12 cellular contexts compared by ENCODE assay signal in genomic region chr12:122943196-122943595, GRCh38. TPM values are rescaled to one million over a fixed set of nuclear protein-coding genes. Genes with fewer than 3 reads are reported as not detected.
DNase-seq lines count a peak whose midpoint lies in the region; ATAC-seq, FAIRE-seq and TF ChIP-seq lines count a peak whose summit lies in the region.
"Had no signal": no experiment of that assay in that cellular context is flagged by ENCODE, and none has a peak within 500 bp of the region (broad histone marks: within the 10 kb centered on the region; RNA-seq: fewer than 3 reads in every experiment).

No MANE protein-coding gene starts in this region.

- no peak overlapping the region for H2AFZ ChIP-seq in H1 (ENCODE audit: low read length)

- 0 out of 2 replicates have a peak overlapping the region, but pooled peaks have one; percentile 28 for H4K8ac ChIP-seq in H1 (ENCODE audit: extremely low read depth, insufficient read depth, low read length)

- peak overlapping the region; percentile 57 for H3K27ac Mint-ChIP-seq in activated naive CD8-positive, alpha-beta T cell treated with anti-CD3 and anti-CD28 coated beads, Interleukin-2, amount 10 ng/mL, durations not matched to agents 7 days and 5 days
- no peak overlapping the region for H3K27ac Mint-ChIP-seq in activated naive CD8-positive, alpha-beta T cell treated with anti-CD3 and anti-CD28 coated beads for 36 hours

- TF ChIP-seq POLR2A in H1 (IDR thresholded peaks at IDR 0.05; ENCODE audit: control extremely low read depth in 1 of 2, low read depth in 2 of 2, low read length in 2 of 2) = no peak

- H3K9me3 ChIP-seq in H1 (ENCODE audit: insufficient read depth in 2 of 2, low read depth in 1 of 2, low read length in 1 of 2) = no peaks in the 10 kb centered on the region
- H3K9me3 ChIP-seq in mesodermal cell (ENCODE audit: control insufficient read depth, low read length) = no peaks in the 10 kb centered on the region

- no peaks in the 10 kb centered on the region for H3K9me3 Mint-ChIP-seq in activated naive CD8-positive, alpha-beta T cell treated with anti-CD3 and anti-CD28 coated beads, Interleukin-2, amount 10 ng/mL, durations not matched to agents 7 days and 5 days
- no peaks in the 10 kb centered on the region for H3K9me3 Mint-ChIP-seq in activated naive CD8-positive, alpha-beta T cell treated with anti-CD3 and anti-CD28 coated beads for 36 hours

- H3K14ac ChIP-seq in H1 (ENCODE audit: insufficient read length) = no peak overlapping the region

- H3K4me2 ChIP-seq in H1 (ENCODE audit: insufficient read depth in 1 of 2, low read depth in 2 of 2, low read length in 2 of 2) = no peak overlapping the region

- no peak overlapping the region for H3K18ac ChIP-seq in H1 (ENCODE audit: extremely low read depth, low read length)

- H3K4me1 ChIP-seq in H1 (replicated peaks in 1 of 4; ENCODE audit: control insufficient read depth in 3 of 4, insufficient read depth in 4 of 4, low read length in 3 of 4) = no peaks in the 10 kb centered on the region
- peaks cover 30% of the 10 kb centered on the region for H3K4me1 ChIP-seq in mesodermal cell (ENCODE audit: control insufficient read depth, insufficient read depth, low read length, poor library complexity, severe bottlenecking)

- peaks cover 0 to 7% of the 10 kb centered on the region in 2 experiments for H4K20me1 ChIP-seq in H1 (replicated peaks in 1 of 2; ENCODE audit: control insufficient read depth in 1 of 2, insufficient read depth in 2 of 2, low read length in 2 of 2)

- H3K27me3 ChIP-seq in H1 (replicated peaks in 1 of 4; ENCODE audit: control insufficient read depth in 3 of 4, extremely low read depth in 1 of 4, insufficient read depth in 3 of 4, low read length in 3 of 4) = no peaks in the 10 kb centered on the region

- H3K36me3 Mint-ChIP-seq in activated naive CD8-positive, alpha-beta T cell treated with anti-CD3 and anti-CD28 coated beads, Interleukin-2, amount 10 ng/mL, durations not matched to agents 7 days and 5 days = no peaks in the 10 kb centered on the region
- no peaks in the 10 kb centered on the region for H3K36me3 Mint-ChIP-seq in activated naive CD8-positive, alpha-beta T cell treated with anti-CD3 and anti-CD28 coated beads for 36 hours

- H3K36me3 ChIP-seq in H1 (ENCODE audit: control insufficient read depth in 2 of 4, insufficient read depth in 4 of 4, low read length in 3 of 4) = no peaks in the 10 kb centered on the region
- H3K36me3 ChIP-seq in mesodermal cell (ENCODE audit: control insufficient read depth, insufficient read depth, low read length) = no peaks in the 10 kb centered on the region

- no peak overlapping the region for H3K9ac ChIP-seq in H1 (replicated peaks in 1 of 4; ENCODE audit: extremely low read depth in 1 of 4, low read depth in 3 of 4, low read length in 3 of 4)

- no peaks in the 10 kb centered on the region for H3K27me3 Mint-ChIP-seq in activated naive CD8-positive, alpha-beta T cell treated with anti-CD3 and anti-CD28 coated beads, Interleukin-2, amount 10 ng/mL, durations not matched to agents 7 days and 5 days
- H3K27me3 Mint-ChIP-seq in activated naive CD8-positive, alpha-beta T cell treated with anti-CD3 and anti-CD28 coated beads for 36 hours = no peaks in the 10 kb centered on the region

- no peak overlapping the region for H3K27ac ChIP-seq in H1 (ENCODE audit: low read depth, low read length)
- peak overlapping the region; percentile 23 for H3K27ac ChIP-seq in mesodermal cell (ENCODE audit: low read depth, low read length, severe bottlenecking)
- H3K27ac ChIP-seq: HL-60 had no signal

- no peaks in the 10 kb centered on the region for H3K79me1 ChIP-seq in H1 (ENCODE audit: low read depth, low read length)

- H2BK20ac ChIP-seq in H1 (ENCODE audit: low read length) = no peak overlapping the region

- H3K4ac ChIP-seq in H1 (replicated peaks; ENCODE audit: insufficient read length, low read depth, low read length) = no peak overlapping the region

- FAIRE-seq in H1 (lab: Jason Lieb, UNC) = no peak
- FAIRE-seq in urothelium cell line (lab: Jason Lieb, UNC) = peak; percentile 13

- POLR2A ChIA-PET in activated naive CD8-positive, alpha-beta T cell treated with anti-CD3 and anti-CD28 coated beads, Interleukin-2, amount 10 ng/mL, durations not matched to agents 7 days and 5 days (lab: Charles Lee) = interaction anchor here (1.0 kb wide), 1 partner anchor 41 kb away, joined by 3 read pairs; no protein-coding TSS in a partner anchor
- POLR2A ChIA-PET in H1 (lab: Charles Lee; ENCODE audit: partially characterized antibody) = no interaction called here

- TF ChIP-seq EP300 in H1 (IDR thresholded peaks at IDR 0.05; ENCODE audit: borderline replicate concordance in 1 of 2, low read depth in 2 of 2, low read length in 2 of 2) = no peak

- ATAC-seq in activated naive CD8-positive, alpha-beta T cell treated with anti-CD3 and anti-CD28 coated beads, Interleukin-2, amount 10 ng/mL, durations not matched to agents 7 days and 5 days (ENCODE audit: low read depth) = no peak
- ATAC-seq in GM21825 (IDR thresholded peaks at IDR 0.05; ENCODE audit: unreplicated experiment) (no peak), HG03175 (IDR thresholded peaks at IDR 0.05; ENCODE audit: unreplicated experiment) (no peak)

- H4K5ac ChIP-seq in H1 (ENCODE audit: insufficient read length, low read depth, low read length) = no peak overlapping the region

- H2BK120ac ChIP-seq in H1 (replicated peaks; ENCODE audit: low read depth, low read length) = no peak overlapping the region

- H2BK15ac ChIP-seq in H1 (ENCODE audit: low read length) = no peak overlapping the region

- no peak overlapping the region for H2BK12ac ChIP-seq in H1 (ENCODE audit: low read depth, low read length)

- H3K23me2 ChIP-seq in H1 (ENCODE audit: low read depth, low read length) = no peaks in the 10 kb centered on the region

- TF ChIP-seq CTCF in H1 (IDR thresholded peaks at IDR 0.05; ENCODE audit: control extremely low read depth in 1 of 3, insufficient read depth in 1 of 3, low read depth in 1 of 3, low read length in 3 of 3) = no peak

- no peak overlapping the region for H2AK5ac ChIP-seq in H1 (ENCODE audit: low read depth, low read length)

- no peak overlapping the region for H3K4me3 Mint-ChIP-seq in activated naive CD8-positive, alpha-beta T cell treated with anti-CD3 and anti-CD28 coated beads, Interleukin-2, amount 10 ng/mL, durations not matched to agents 7 days and 5 days
- no peak overlapping the region for H3K4me3 Mint-ChIP-seq in activated naive CD8-positive, alpha-beta T cell treated with anti-CD3 and anti-CD28 coated beads for 36 hours

- H3K79me2 ChIP-seq in H1 (ENCODE audit: control insufficient read depth in 1 of 2, insufficient read depth in 2 of 2, low read length in 2 of 2) = no peaks in the 10 kb centered on the region

- no peak for TF ChIP-seq RAD21 in H1 (IDR thresholded peaks at IDR 0.05 in 1 of 2, conservative IDR thresholded peaks at IDR 0.05 in 1 of 2; ENCODE audit: low read depth in 2 of 2, low read length in 2 of 2)

- H3K4me3 ChIP-seq in H1 (ENCODE audit: extremely low read depth in 1 of 4, insufficient read depth in 2 of 4, low read depth in 3 of 4, low read length in 4 of 4) (no peak overlapping the region), mesodermal cell (ENCODE audit: extremely low read depth, insufficient read depth, low read length, poor library complexity, severe bottlenecking) (no peak overlapping the region)

- H4K91ac ChIP-seq in H1 (replicated peaks; ENCODE audit: insufficient read length, low read length) = no peak overlapping the region

- CTCF ChIA-PET in H1 (lab: Charles Lee; ENCODE audit: partially characterized antibody) = interaction anchor here (0.6 to 21.5 kb wide), 4 partner anchors 12 to 101 kb away, joined by 3 to 473 read pairs (median 4); no protein-coding TSS in a partner anchor

- H3K23ac ChIP-seq in H1 (ENCODE audit: insufficient read length) = no peak overlapping the region

- WGBS in H1 (ENCODE audit: extremely low coverage in 1 of 2, insufficient coverage in 1 of 2, insufficient read length in 1 of 2, insufficient replicate concordance in 2 of 2, low coverage in 1 of 2, low lambda C conversion rate in 2 of 2, missing lambda C conversion rate in 1 of 2), 2 experiments = 83% methylated on average over 13 of the region's 13 CpGs; no CpG with 5 or more reads in 1 of the 2 experiments
- 89 to 91% methylated on average over 9 to 11 of the region's 13 CpGs for WGBS in mesodermal cell (ENCODE audit: insufficient coverage in 2 of 2), 2 experiments

- H2BK5ac ChIP-seq in H1 (ENCODE audit: low read depth, low read length) = no peak overlapping the region

- no peak for DNase-seq in activated naive CD8-positive, alpha-beta T cell treated with anti-CD3 and anti-CD28 coated beads, Interleukin-2, amount 10 ng/mL, durations not matched to agents 7 days and 5 days
- no peak for DNase-seq in activated naive CD8-positive, alpha-beta T cell treated with anti-CD3 and anti-CD28 coated beads for 36 hours
- DNase-seq in H1 (ENCODE audit: low read depth in 1 of 2, low spot score in 2 of 2) = no peak
- DNase-seq in urothelium cell line (ENCODE audit: low spot score) = peak; percentile 24
- DNase-seq in NCI-H2107 treated with DMSO at 0.1 percent for 48 hours (lab: John Stamatoyannopoulos, UW; ENCODE audit: unreplicated experiment) = no peak
- DNase-seq: foreskin melanocyte, left colon, NCI-H748 treated with DMSO at 0.1 percent for 48 hours had no signal

- H3K4me1 Mint-ChIP-seq in activated naive CD8-positive, alpha-beta T cell treated with anti-CD3 and anti-CD28 coated beads, Interleukin-2, amount 10 ng/mL, durations not matched to agents 7 days and 5 days = peaks cover 22% of the 10 kb centered on the region
- H3K4me1 Mint-ChIP-seq in activated naive CD8-positive, alpha-beta T cell treated with anti-CD3 and anti-CD28 coated beads for 36 hours = peaks cover 27% of the 10 kb centered on the region

- no peak overlapping the region for H3K56ac ChIP-seq in H1 (replicated peaks; ENCODE audit: insufficient read length, low read depth, low read length)

RNA-seq across cellular contexts. Expression of gene ABCB9, which starts 23.1 kb away (rescaled TPM):
- 1 to 10 TPM; 7.0 to 9.2 TPM for total RNA-seq in activated naive CD8-positive, alpha-beta T cell treated with anti-CD3 and anti-CD28 coated beads, Interleukin-2, amount 10 ng/mL, durations not matched to agents 7 days and 5 days
- 1 to 10 TPM; 3.6 TPM for total RNA-seq in activated naive CD8-positive, alpha-beta T cell treated with anti-CD3 and anti-CD28 coated beads for 36 hours
- total RNA-seq in H1 (2021; fragmentation: NEBNext Ultra II Directional; extraction: Animal tissue kit (Norgen Biotek cat#: 25700)) = 6.3 and 8.0 TPM in 2 replicates
- 3.8 and 5.0 TPM in 2 replicates for polyA plus RNA-seq in H1 (2011; rRNA removed)
- 4.0 TPM for polyA plus RNA-seq in H1 (2011; cell fraction: cytosol; rRNA removed)
- polyA plus RNA-seq in H1 (2011; cell fraction: nucleus; rRNA removed) = 7.8 TPM
- polyA plus RNA-seq in H1 (2012, experiment 1 of 2) = 1.7 to 3.8 TPM (median 3.3 TPM) in 4 replicates
- 3.3 TPM for polyA plus RNA-seq in H1 (2012, experiment 2 of 2)
- 3.2 TPM for polyA plus RNA-seq in H1 (2013, experiment 1 of 2)
- polyA plus RNA-seq in H1 (2013, experiment 2 of 2) = 3.4 TPM
- 6.1 and 7.9 TPM in 2 replicates for polyA minus RNA-seq in H1 (2011; rRNA and poly(A)+ RNA removed)
- polyA minus RNA-seq in H1 (2011; cell fraction: cytosol; rRNA and poly(A)+ RNA removed) = 6.6 TPM
- 9.2 TPM for polyA minus RNA-seq in H1 (2011; cell fraction: nucleus; rRNA and poly(A)+ RNA removed)
- polyA plus RNA-seq in mesodermal cell (2013, experiment 1 of 2) = 4.4 TPM
- 2.2 TPM for polyA plus RNA-seq in mesodermal cell (2013, experiment 2 of 2)

RNA-seq across cellular contexts. Expression of gene OGFOD2, which starts 31.8 kb away (rescaled TPM):
- total RNA-seq in activated naive CD8-positive, alpha-beta T cell treated with anti-CD3 and anti-CD28 coated beads, Interleukin-2, amount 10 ng/mL, durations not matched to agents 7 days and 5 days = 10 to 100 TPM; 33.8 to 35.5 TPM
- 10 to 100 TPM; 26.8 to 31.8 TPM for total RNA-seq in activated naive CD8-positive, alpha-beta T cell treated with anti-CD3 and anti-CD28 coated beads for 36 hours
- total RNA-seq in H1 (2021; fragmentation: NEBNext Ultra II Directional; extraction: Animal tissue kit (Norgen Biotek cat#: 25700)) = 17.3 and 17.4 TPM in 2 replicates
- polyA plus RNA-seq in H1 (2011; rRNA removed) = 20.3 and 35.6 TPM in 2 replicates
- 27.1 TPM for polyA plus RNA-seq in H1 (2011; cell fraction: cytosol; rRNA removed)
- 58.8 TPM for polyA plus RNA-seq in H1 (2011; cell fraction: nucleus; rRNA removed)
- polyA plus RNA-seq in H1 (2012, experiment 1 of 2) = 6.5 to 12.5 TPM (median 11.5 TPM) in 4 replicates
- 9.1 TPM for polyA plus RNA-seq in H1 (2012, experiment 2 of 2)
- polyA plus RNA-seq in H1 (2013, experiment 1 of 2) = 5.4 TPM
- 5.4 TPM for polyA plus RNA-seq in H1 (2013, experiment 2 of 2)
- 10.5 and 13.0 TPM in 2 replicates for polyA minus RNA-seq in H1 (2011; rRNA and poly(A)+ RNA removed)
- polyA minus RNA-seq in H1 (2011; cell fraction: cytosol; rRNA and poly(A)+ RNA removed) = 10.9 TPM
- 27.0 TPM for polyA minus RNA-seq in H1 (2011; cell fraction: nucleus; rRNA and poly(A)+ RNA removed)
- 7.4 TPM for polyA plus RNA-seq in mesodermal cell (2013, experiment 1 of 2)
- polyA plus RNA-seq in mesodermal cell (2013, experiment 2 of 2) = 9.9 TPM

RNA-seq across cellular contexts. Expression of gene ARL6IP4, which starts 37.3 kb away (rescaled TPM):
- total RNA-seq in activated naive CD8-positive, alpha-beta T cell treated with anti-CD3 and anti-CD28 coated beads, Interleukin-2, amount 10 ng/mL, durations not matched to agents 7 days and 5 days = 100 to 1,000 TPM; 204 to 211 TPM
- 100 to 1,000 TPM; 165 to 168 TPM for total RNA-seq in activated naive CD8-positive, alpha-beta T cell treated with anti-CD3 and anti-CD28 coated beads for 36 hours
- 109 and 115 TPM in 2 replicates for total RNA-seq in H1 (2021; fragmentation: NEBNext Ultra II Directional; extraction: Animal tissue kit (Norgen Biotek cat#: 25700))
- 76.4 and 97.6 TPM in 2 replicates for polyA plus RNA-seq in H1 (2011; rRNA removed)
- 167 TPM for polyA plus RNA-seq in H1 (2011; cell fraction: cytosol; rRNA removed)
- polyA plus RNA-seq in H1 (2011; cell fraction: nucleus; rRNA removed) = 189 TPM
- polyA plus RNA-seq in H1 (2012, experiment 1 of 2) = 132 to 155 TPM (median 146 TPM) in 4 replicates
- polyA plus RNA-seq in H1 (2012, experiment 2 of 2) = 99.7 TPM
- polyA plus RNA-seq in H1 (2013, experiment 1 of 2) = 111 TPM
- 111 TPM for polyA plus RNA-seq in H1 (2013, experiment 2 of 2)
- polyA minus RNA-seq in H1 (2011; rRNA and poly(A)+ RNA removed) = 18.1 and 21.2 TPM in 2 replicates
- 44.5 TPM for polyA minus RNA-seq in H1 (2011; cell fraction: cytosol; rRNA and poly(A)+ RNA removed)
- 19.1 TPM for polyA minus RNA-seq in H1 (2011; cell fraction: nucleus; rRNA and poly(A)+ RNA removed)
- polyA plus RNA-seq in mesodermal cell (2013, experiment 1 of 2) = 219 TPM
- polyA plus RNA-seq in mesodermal cell (2013, experiment 2 of 2) = 205 TPM

RNA-seq across cellular contexts. Expression of gene VPS37B, which starts 47.3 kb away (rescaled TPM):
- total RNA-seq in activated naive CD8-positive, alpha-beta T cell treated with anti-CD3 and anti-CD28 coated beads, Interleukin-2, amount 10 ng/mL, durations not matched to agents 7 days and 5 days = 10 to 100 TPM; 33.4 to 36.8 TPM
- 10 to 100 TPM; 27.0 to 28.2 TPM for total RNA-seq in activated naive CD8-positive, alpha-beta T cell treated with anti-CD3 and anti-CD28 coated beads for 36 hours
- 11.9 and 13.1 TPM in 2 replicates for total RNA-seq in H1 (2021; fragmentation: NEBNext Ultra II Directional; extraction: Animal tissue kit (Norgen Biotek cat#: 25700))
- 15.7 and 17.2 TPM in 2 replicates for polyA plus RNA-seq in H1 (2011; rRNA removed)
- polyA plus RNA-seq in H1 (2011; cell fraction: cytosol; rRNA removed) = 10.8 TPM
- polyA plus RNA-seq in H1 (2011; cell fraction: nucleus; rRNA removed) = 12.1 TPM
- polyA plus RNA-seq in H1 (2012, experiment 1 of 2) = 6.6 to 13.4 TPM (median 11.1 TPM) in 4 replicates
- 12.1 TPM for polyA plus RNA-seq in H1 (2012, experiment 2 of 2)
- 7.0 TPM for polyA plus RNA-seq in H1 (2013, experiment 1 of 2)
- polyA plus RNA-seq in H1 (2013, experiment 2 of 2) = 7.9 TPM
- 4.0 and 5.7 TPM in 2 replicates for polyA minus RNA-seq in H1 (2011; rRNA and poly(A)+ RNA removed)
- polyA minus RNA-seq in H1 (2011; cell fraction: cytosol; rRNA and poly(A)+ RNA removed) = 8.7 TPM
- polyA minus RNA-seq in H1 (2011; cell fraction: nucleus; rRNA and poly(A)+ RNA removed) = 7.7 TPM
- polyA plus RNA-seq in mesodermal cell (2013, experiment 1 of 2) = 24.2 TPM
- 18.4 TPM for polyA plus RNA-seq in mesodermal cell (2013, experiment 2 of 2)
